1 cellular context compared by ENCODE assay signal in the genomic region with DNA sequence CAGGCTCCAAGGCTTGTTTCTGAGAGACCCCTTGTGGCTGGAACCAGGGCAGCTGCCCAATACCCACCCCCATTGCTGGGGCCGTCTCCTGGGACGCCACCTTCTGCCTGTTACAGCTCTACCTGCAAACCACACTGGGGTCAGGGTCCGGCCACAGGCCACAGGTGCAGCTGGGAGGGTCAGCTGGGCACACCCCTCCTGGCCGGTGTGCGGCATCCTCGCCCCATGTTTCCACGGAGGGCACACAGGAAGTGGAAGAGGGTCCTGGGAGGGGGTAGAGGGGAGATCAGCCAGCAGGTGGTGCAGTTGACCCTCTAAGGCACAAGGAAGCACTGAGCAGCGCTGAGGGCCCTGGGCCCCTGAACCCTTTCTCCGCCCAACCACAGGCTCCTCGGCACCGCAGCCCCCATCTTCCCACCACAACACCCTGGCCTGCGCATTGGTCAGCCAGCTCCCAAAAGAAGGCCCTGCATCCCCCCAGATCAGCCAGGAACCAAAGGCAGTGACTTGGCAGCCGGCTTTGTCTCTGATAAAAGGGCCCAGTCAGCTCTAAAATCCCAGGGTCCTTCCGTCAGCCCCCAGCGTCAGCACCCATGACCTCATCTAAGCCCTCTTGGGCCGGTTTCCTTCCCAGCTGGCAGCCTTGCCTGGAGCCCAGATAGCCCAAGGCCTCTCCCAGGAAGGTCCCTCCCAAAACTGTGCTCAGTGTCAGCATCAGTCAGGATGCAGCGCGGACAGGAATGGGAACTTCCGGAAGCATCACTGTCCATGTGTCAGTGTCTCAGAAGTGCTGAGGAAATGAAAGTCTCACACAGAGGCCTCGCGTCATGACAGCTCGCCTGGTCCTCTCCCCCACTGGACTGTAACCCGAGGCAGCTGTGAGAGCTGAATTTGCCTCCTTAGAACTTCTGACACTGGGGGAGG.
A peak's percentile ranks its signal among the peaks of the same experiment; 100 is the strongest.
TF ChIP-seq lines count a peak whose summit lies in the region.

No MANE protein-coding gene starts in this region.

TF ChIP-seq in SK-N-SH, 30 proteins besides CTCF, POLR2A, EP300 and RAD21 (continued from another document):
- TF ChIP-seq SMC3 (IDR thresholded peaks at IDR 0.05; ENCODE audit: low read depth, low read length) = 0 out of 2 replicates have a peak, but pooled peaks have one; percentile 33
TF ChIP-seq in SK-N-SH: peak in this region for 1.
